1 cellular context compared by ENCODE assay signal in genomic region chr5:139517683-139518564, GRCh38.
TF ChIP-seq lines count a peak whose summit lies in the region.

No MANE protein-coding gene starts in this region.

TF ChIP-seq in IMR-90, 13 proteins besides CTCF, POLR2A, EP300 and RAD21 (continued from another document):
- TF ChIP-seq, protein P1, sequence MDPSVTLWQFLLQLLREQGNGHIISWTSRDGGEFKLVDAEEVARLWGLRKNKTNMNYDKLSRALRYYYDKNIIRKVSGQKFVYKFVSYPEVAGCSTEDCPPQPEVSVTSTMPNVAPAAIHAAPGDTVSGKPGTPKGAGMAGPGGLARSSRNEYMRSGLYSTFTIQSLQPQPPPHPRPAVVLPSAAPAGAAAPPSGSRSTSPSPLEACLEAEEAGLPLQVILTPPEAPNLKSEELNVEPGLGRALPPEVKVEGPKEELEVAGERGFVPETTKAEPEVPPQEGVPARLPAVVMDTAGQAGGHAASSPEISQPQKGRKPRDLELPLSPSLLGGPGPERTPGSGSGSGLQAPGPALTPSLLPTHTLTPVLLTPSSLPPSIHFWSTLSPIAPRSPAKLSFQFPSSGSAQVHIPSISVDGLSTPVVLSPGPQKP (IDR thresholded peaks at IDR 0.05; ENCODE audit: borderline replicate concordance, low read depth, low read length), result no peak
